Comparison of ENCODE assay signal across 8 cellular contexts in the genomic region with DNA sequence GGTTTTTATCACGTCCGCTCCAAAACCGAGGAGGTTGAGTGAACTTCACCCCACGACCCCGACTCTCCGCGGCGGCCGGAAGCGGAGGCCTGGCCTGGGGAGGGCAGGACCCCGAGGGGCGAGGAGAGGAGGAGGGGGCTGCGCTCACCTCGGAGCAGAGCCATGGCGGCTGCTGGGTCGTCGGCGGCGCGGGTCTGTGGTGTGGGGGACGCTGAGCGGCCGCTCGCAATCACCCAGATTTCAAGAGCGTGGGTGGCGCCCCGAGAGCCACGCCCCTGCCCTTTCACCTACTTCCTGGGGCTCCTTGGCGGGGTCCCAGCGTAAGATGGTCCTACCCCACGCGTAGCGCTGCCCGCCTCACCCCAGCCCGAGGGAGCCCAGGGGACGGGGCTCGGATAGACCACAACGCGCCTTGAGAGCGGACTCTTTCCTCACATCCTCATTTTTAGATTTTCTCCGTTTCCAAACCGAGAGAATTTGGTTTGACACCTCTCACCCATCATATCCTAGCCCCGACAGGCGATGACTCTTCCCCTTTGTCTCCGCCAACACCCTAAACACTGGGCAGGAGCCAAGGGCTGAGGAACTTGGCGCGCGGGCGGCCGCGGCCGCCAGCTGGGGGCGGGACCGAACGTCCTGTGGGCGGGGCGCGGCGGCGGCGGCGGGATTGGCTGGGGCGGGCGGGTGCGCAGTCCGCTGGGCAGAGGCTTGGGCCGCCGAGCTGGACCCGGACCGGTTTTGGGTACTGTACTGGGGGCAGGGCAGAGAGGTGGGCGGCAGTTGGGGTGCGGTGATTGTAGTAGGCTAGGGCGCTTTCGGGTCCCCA. TPM values are rescaled to one million over a fixed set of nuclear protein-coding genes. Genes with fewer than 3 reads are reported as not detected.
DNase-seq lines count a peak whose midpoint lies in the region; ATAC-seq lines count a peak whose summit lies in the region.

A gene with protein sequence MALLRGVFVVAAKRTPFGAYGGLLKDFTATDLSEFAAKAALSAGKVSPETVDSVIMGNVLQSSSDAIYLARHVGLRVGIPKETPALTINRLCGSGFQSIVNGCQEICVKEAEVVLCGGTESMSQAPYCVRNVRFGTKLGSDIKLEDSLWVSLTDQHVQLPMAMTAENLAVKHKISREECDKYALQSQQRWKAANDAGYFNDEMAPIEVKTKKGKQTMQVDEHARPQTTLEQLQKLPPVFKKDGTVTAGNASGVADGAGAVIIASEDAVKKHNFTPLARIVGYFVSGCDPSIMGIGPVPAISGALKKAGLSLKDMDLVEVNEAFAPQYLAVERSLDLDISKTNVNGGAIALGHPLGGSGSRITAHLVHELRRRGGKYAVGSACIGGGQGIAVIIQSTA (minus strand): TSS at position 213 of the 826 bp plus-strand sequence. CDS start 49 bp downstream, at position 164.

- DNase-seq in AML-193 (lab: John Stamatoyannopoulos, UW) (peak; percentile 74 to 75), NCI-H510A treated with DMSO at 0.1 percent for 48 hours (lab: John Stamatoyannopoulos, UW) (peak; percentile 53), left colon (peak; percentile 87 to 91)
- peak; percentile 73 to 79 for DNase-seq in activated CD4-positive, alpha-beta T cell treated with anti-CD3 and anti-CD28 coated beads for 4 hours
- peak; percentile 83 to 85 for DNase-seq in stimulated activated CD4-positive, alpha-beta T cell treated with anti-CD3 and anti-CD28 coated beads, Interleukin-2, amount 100 ng/mL, for 24 hours

- intact Hi-C loops in left colon (cut with DNase I, micrococcal nuclease), result no loop called here

- ATAC-seq in GM19043 (IDR thresholded peaks at IDR 0.05; ENCODE audit: low read depth, unreplicated experiment) (peak; percentile 75), HG03354 (IDR thresholded peaks at IDR 0.05; ENCODE audit: poor library complexity, severe bottlenecking, unreplicated experiment) (peak; percentile 83), left colon (peak; percentile 82)

- peak within 1 kb of the TSS; percentile 96 for H3K27ac ChIP-seq in cingulate gyrus (ENCODE audit: low read depth, low read length)

RNA-seq across cellular contexts. Expression of the gene that starts here (rescaled TPM):
- 100 to 1,000 TPM; 295 to 358 TPM for total RNA-seq in left colon

Comparison
In these comparisons a context has a peak if more than half of its experiments do, and no peak if none do; other contexts are left out.
1. Peak in every context shown above with its lines: DNase-seq, ATAC-seq and H3K27ac ChIP-seq.